Comparison of ENCODE assay signal across 1 cellular context in genomic region chr4:155758500-155759371, GRCh38.
TF ChIP-seq lines count a peak whose summit lies in the region.

Gene GUCY1B1, plus strand, starts transcription at chr4:155759021. Its CDS starts 120 bp downstream, at chr4:155759141.

TF ChIP-seq in SK-N-SH, 30 proteins besides CTCF, POLR2A, EP300 and RAD21 (continued from another document):
- TF ChIP-seq, protein P1, sequence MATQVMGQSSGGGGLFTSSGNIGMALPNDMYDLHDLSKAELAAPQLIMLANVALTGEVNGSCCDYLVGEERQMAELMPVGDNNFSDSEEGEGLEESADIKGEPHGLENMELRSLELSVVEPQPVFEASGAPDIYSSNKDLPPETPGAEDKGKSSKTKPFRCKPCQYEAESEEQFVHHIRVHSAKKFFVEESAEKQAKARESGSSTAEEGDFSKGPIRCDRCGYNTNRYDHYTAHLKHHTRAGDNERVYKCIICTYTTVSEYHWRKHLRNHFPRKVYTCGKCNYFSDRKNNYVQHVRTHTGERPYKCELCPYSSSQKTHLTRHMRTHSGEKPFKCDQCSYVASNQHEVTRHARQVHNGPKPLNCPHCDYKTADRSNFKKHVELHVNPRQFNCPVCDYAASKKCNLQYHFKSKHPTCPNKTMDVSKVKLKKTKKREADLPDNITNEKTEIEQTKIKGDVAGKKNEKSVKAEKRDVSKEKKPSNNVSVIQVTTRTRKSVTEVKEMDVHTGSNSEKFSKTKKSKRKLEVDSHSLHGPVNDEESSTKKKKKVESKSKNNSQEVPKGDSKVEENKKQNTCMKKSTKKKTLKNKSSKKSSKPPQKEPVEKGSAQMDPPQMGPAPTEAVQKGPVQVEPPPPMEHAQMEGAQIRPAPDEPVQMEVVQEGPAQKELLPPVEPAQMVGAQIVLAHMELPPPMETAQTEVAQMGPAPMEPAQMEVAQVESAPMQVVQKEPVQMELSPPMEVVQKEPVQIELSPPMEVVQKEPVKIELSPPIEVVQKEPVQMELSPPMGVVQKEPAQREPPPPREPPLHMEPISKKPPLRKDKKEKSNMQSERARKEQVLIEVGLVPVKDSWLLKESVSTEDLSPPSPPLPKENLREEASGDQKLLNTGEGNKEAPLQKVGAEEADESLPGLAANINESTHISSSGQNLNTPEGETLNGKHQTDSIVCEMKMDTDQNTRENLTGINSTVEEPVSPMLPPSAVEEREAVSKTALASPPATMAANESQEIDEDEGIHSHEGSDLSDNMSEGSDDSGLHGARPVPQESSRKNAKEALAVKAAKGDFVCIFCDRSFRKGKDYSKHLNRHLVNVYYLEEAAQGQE (IDR thresholded peaks at IDR 0.05; ENCODE audit: low read depth, low read length): no peak
- TF ChIP-seq TCF12 (IDR thresholded peaks at IDR 0.05) (no peak), RXRA (IDR thresholded peaks at IDR 0.05; ENCODE audit: borderline replicate concordance, low read depth) (no peak), MXI1 (IDR thresholded peaks at IDR 0.05; ENCODE audit: low read depth, low read length) (peak; percentile 28; the same call in 1 of the 2 replicates)
